In genomic region chr1:47868348-47868676, GRCh38 we compare ENCODE assay signal across 11 cellular contexts.
"Had no signal": no experiment of that assay in that cellular context is flagged by ENCODE, and none has a peak within 500 bp of the region (broad histone marks: within the 10 kb centered on the region; RNA-seq: fewer than 3 reads in every experiment).

No MANE protein-coding gene starts in this region.

- DNase-seq: GM23248, GOT3, H7, H9, HCEC 1CT, HFFc6 had no signal

- H3K36me3 ChIP-seq: HAP-1 had no signal

- H3K27ac ChIP-seq: GM23248 had no signal

- ATAC-seq: GM23338, HCT116 had no signal

- H3K4me3 ChIP-seq: GM23248, GM23338, HAP-1 had no signal

- H2AFZ ChIP-seq: GM23248, GM23338 had no signal

- H3K9ac ChIP-seq: GM23248 had no signal

- FAIRE-seq: H1, H54 had no signal

- H3K4me2 ChIP-seq: GM23338 had no signal

- H3K9me3 ChIP-seq: HAP-1 had no signal

- H3K4me1 ChIP-seq: HAP-1 had no signal
